ENCODE assay signal across 11 cellular contexts in genomic region chr20:43736588-43737091, GRCh38. TPM values are rescaled to one million over a fixed set of nuclear protein-coding genes. Genes with fewer than 3 reads are reported as not detected.
DNase-seq lines count a peak whose midpoint lies in the region; ATAC-seq and TF ChIP-seq lines count a peak whose summit lies in the region.
"Had no signal": no experiment of that assay in that cellular context is flagged by ENCODE, and none has a peak within 500 bp of the region (broad histone marks: within the 10 kb centered on the region; RNA-seq: fewer than 3 reads in every experiment).

No MANE protein-coding gene starts in this region.

- no peaks in the 10 kb centered on the region for H3K27me3 ChIP-seq in CD4-positive, CD25-positive, alpha-beta regulatory T cell (ENCODE audit: control insufficient read depth, insufficient read depth, low read length)

- peak overlapping the region; percentile 15 to 70 (median 52) for H3K27ac Mint-ChIP-seq in CD4-positive, CD25-positive, alpha-beta regulatory T cell
- no peak overlapping the region for H3K27ac Mint-ChIP-seq in activated naive CD8-positive, alpha-beta T cell treated with anti-CD3 and anti-CD28 coated beads for 36 hours

- no peaks in the 10 kb centered on the region for H3K9me3 ChIP-seq in CD4-positive, CD25-positive, alpha-beta regulatory T cell (ENCODE audit: control insufficient read depth in 2 of 2, low read length in 2 of 2)
- H3K9me3 ChIP-seq: left lung had no signal

- peak; percentile 50 to 70 for ATAC-seq in CD4-positive, CD25-positive, alpha-beta regulatory T cell (ENCODE audit: low read depth in 2 of 2)
- ATAC-seq in GM19395 (IDR thresholded peaks at IDR 0.05; ENCODE audit: unreplicated experiment), result peak; percentile 80
- peak; percentile 67 for ATAC-seq in HG03521 (IDR thresholded peaks at IDR 0.05; ENCODE audit: unreplicated experiment)
- ATAC-seq: left lung had no signal

- intact Hi-C loops in posterior cingulate gyrus (cut with DNase I), result no loop called here

- CTCF ChIA-PET in RWPE1 (lab: Yijun Ruan, JAX), result interaction anchor here (1.0 to 1.6 kb wide), 2 partner anchors 13 to 199 kb away, joined by 4 read pairs; no protein-coding TSS in a partner anchor

- peak overlapping the region in 2 of 4 donors; percentile 52 to 53 for H3K4me3 Mint-ChIP-seq in CD4-positive, CD25-positive, alpha-beta regulatory T cell
- H3K4me3 Mint-ChIP-seq in activated naive CD8-positive, alpha-beta T cell treated with anti-CD3 and anti-CD28 coated beads for 36 hours, result no peak overlapping the region

- no peaks in the 10 kb centered on the region for H3K36me3 ChIP-seq in CD4-positive, CD25-positive, alpha-beta regulatory T cell (ENCODE audit: control insufficient read depth, insufficient read depth, low read length)
- H3K36me3 ChIP-seq: left lung had no signal

- no peaks in the 10 kb centered on the region for H3K27me3 Mint-ChIP-seq in CD4-positive, CD25-positive, alpha-beta regulatory T cell
- no peaks in the 10 kb centered on the region for H3K27me3 Mint-ChIP-seq in activated naive CD8-positive, alpha-beta T cell treated with anti-CD3 and anti-CD28 coated beads for 36 hours

- H3K4me1 ChIP-seq in CD4-positive, CD25-positive, alpha-beta regulatory T cell (ENCODE audit: control insufficient read depth, insufficient read depth, low read length, poor library complexity, severe bottlenecking), result peaks cover 33% of the 10 kb centered on the region
- H3K4me1 ChIP-seq: left lung had no signal

- H3K9me3 Mint-ChIP-seq in CD4-positive, CD25-positive, alpha-beta regulatory T cell, result peaks cover 0 to 2% (median 0%) of the 10 kb centered on the region in 7 donors
- no peaks in the 10 kb centered on the region for H3K9me3 Mint-ChIP-seq in activated naive CD8-positive, alpha-beta T cell treated with anti-CD3 and anti-CD28 coated beads for 36 hours

- H3K36me3 Mint-ChIP-seq in CD4-positive, CD25-positive, alpha-beta regulatory T cell, result no peaks in the 10 kb centered on the region
- H3K36me3 Mint-ChIP-seq in activated naive CD8-positive, alpha-beta T cell treated with anti-CD3 and anti-CD28 coated beads for 36 hours, result no peaks in the 10 kb centered on the region

- H3K27ac ChIP-seq in CD4-positive, CD25-positive, alpha-beta regulatory T cell (ENCODE audit: insufficient read depth, low read length, poor library complexity, severe bottlenecking), result peak overlapping the region; percentile 56
- H3K27ac ChIP-seq in RWPE1, result no peak overlapping the region
- H3K27ac ChIP-seq: left lung had no signal

- no peak for TF ChIP-seq CTCF in RWPE1 (conservative IDR thresholded peaks at IDR 0.05; ENCODE audit: low read depth)

- POLR2A ChIA-PET in RWPE1 (lab: Yijun Ruan, JAX; ENCODE audit: low non-redundant PET), result interaction anchor here (0.6 kb wide), 1 partner anchor 197 kb away, joined by 3 read pairs; no protein-coding TSS in a partner anchor

- peak; percentile 41 to 87 (median 44) for DNase-seq in CD4-positive, CD25-positive, alpha-beta regulatory T cell
- DNase-seq in activated naive CD8-positive, alpha-beta T cell treated with anti-CD3 and anti-CD28 coated beads for 36 hours, result peak; percentile 56
- DNase-seq in mucosa of gallbladder (ENCODE audit: low spot score) (no peak), RWPE1 (ENCODE audit: low spot score) (no peak), epidermal melanocyte (ENCODE audit: insufficient read length, low spot score) (no peak), posterior cingulate gyrus (no peak)
- DNase-seq: cerebellar nuclear complex, left lung had no signal

- no peak overlapping the region for H3K4me3 ChIP-seq in CD4-positive, CD25-positive, alpha-beta regulatory T cell (ENCODE audit: low read depth, low read length)
- H3K4me3 ChIP-seq: left lung had no signal

- peaks cover 16 to 47% (median 37%) of the 10 kb centered on the region in 4 donors for H3K4me1 Mint-ChIP-seq in CD4-positive, CD25-positive, alpha-beta regulatory T cell
- H3K4me1 Mint-ChIP-seq in activated naive CD8-positive, alpha-beta T cell treated with anti-CD3 and anti-CD28 coated beads for 36 hours, result peaks cover 27% of the 10 kb centered on the region

RNA-seq across cellular contexts. Expression of gene GTSF1L, which starts 9.8 kb away (rescaled TPM):
- 1.1 TPM for total RNA-seq in CD4-positive, CD25-positive, alpha-beta regulatory T cell
- 1 to 10 TPM in 3 of 4 donors, under 1 TPM in 1; 0.98 to 3.0 (median 1.7) TPM for polyA plus RNA-seq in CD4-positive, CD25-positive, alpha-beta regulatory T cell
- total RNA-seq in activated naive CD8-positive, alpha-beta T cell treated with anti-CD3 and anti-CD28 coated beads for 36 hours, result not detected
- not detected for total RNA-seq in mucosa of gallbladder
- total RNA-seq: HT1080, left lung had no signal

Comparison
In these comparisons a context has a peak if more than half of its experiments do, and no peak if none do; other contexts are left out.
1. DNase-seq: peak in CD4-positive, CD25-positive, alpha-beta regulatory T cell (3 of 3) and activated naive CD8-positive, alpha-beta T cell treated with anti-CD3 and anti-CD28 coated beads for 36 hours (single experiment); none in mucosa of gallbladder (single experiment), RWPE1 (single experiment), epidermal melanocyte (single experiment) and posterior cingulate gyrus (0 of 10).
2. Peak in every context shown above with its lines, with median percentiles within 50 percentile points of each other: ATAC-seq.